Comparison of ENCODE assay signal across 8 cellular contexts in the genomic region with DNA sequence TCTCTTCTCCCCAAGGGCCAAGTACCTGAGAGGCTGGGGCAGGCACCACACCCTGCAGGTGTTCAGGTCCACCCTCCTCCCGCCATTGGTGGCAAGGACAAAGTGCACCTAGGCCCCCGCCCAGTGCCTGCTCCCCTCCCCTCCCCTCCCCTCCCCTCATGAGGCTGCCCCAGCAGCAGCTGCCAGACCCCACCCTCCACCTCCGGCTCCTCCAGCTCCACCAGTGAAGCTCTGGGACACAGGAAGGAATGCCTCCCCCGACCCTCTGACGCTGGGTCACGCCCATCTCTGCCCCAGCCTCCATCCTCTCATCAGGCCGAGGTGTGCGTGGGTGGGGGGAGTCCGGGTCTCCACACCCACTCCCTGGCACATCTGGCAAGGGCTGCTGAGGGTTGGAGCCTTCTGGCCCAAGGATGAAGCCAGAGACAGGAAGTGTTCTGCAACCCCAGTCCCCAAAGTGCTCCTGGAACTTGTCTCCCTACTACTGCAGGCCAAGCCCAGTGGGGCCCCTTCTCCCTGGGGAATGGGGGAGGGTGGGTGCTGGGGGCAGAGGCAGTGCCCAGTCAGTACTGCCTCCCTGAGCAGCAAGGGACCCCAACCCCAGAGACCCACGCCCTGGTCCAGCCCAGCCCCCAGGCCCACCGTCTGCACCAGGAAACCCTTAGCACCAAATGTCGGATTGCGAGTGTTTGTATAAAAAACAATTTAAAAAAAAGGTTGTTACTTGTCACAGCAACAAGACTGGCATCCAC. TPM values are rescaled to one million over a fixed set of nuclear protein-coding genes. Genes with fewer than 3 reads are reported as not detected.
DNase-seq lines count a peak whose midpoint lies in the region; ATAC-seq, FAIRE-seq and TF ChIP-seq lines count a peak whose summit lies in the region.

No MANE protein-coding gene starts in this region.

- H3K36me3 Mint-ChIP-seq in naive thymus-derived CD4-positive, alpha-beta T cell = peaks cover 0 to 10% (median 0%) of the 10 kb centered on the region in 5 donors

- H3K27ac Mint-ChIP-seq in naive thymus-derived CD4-positive, alpha-beta T cell = peak overlapping the region in 6 of 9 donors; percentile 28 to 86 (median 71)

- H3K36me3 ChIP-seq in DOHH2 (ENCODE audit: control insufficient read depth, low read length) (peaks cover 24% of the 10 kb centered on the region), GM12878 (ENCODE audit: control insufficient read depth in 2 of 2, insufficient read depth in 2 of 2, low read length in 1 of 2) (peaks cover 0 to 4% of the 10 kb centered on the region in 2 experiments; a peak in 2 of 4 replicates)
- H3K36me3 ChIP-seq in naive thymus-derived CD4-positive, alpha-beta T cell (ENCODE audit: control insufficient read depth in 2 of 3, insufficient read depth in 3 of 3, low read length in 3 of 3) = peaks cover 0 to 48% (median 0%) of the 10 kb centered on the region in 3 experiments

- CTCF ChIA-PET in GM12878 (lab: Yijun Ruan, JAX) = interaction anchor here (0.7 to 1.8 kb wide), 3 partner anchors 15 to 99 kb away, joined by 3 to 12 read pairs (median 4); no protein-coding TSS in a partner anchor
- CTCF ChIA-PET in naive thymus-derived CD4-positive, alpha-beta T cell (lab: Charles Lee) = interaction anchor here (0.5 to 2.3 kb wide), 2 partner anchors 16 to 86 kb away, joined by 3 to 8 read pairs; no protein-coding TSS in a partner anchor

- 22% methylated on average over 12 of the region's 13 CpGs for WGBS in GM12878 (ENCODE audit: insufficient coverage, insufficient replicate concordance, low lambda C conversion rate, missing lambda C conversion rate)

- RAD21 ChIA-PET in GM12878 (lab: Charles Lee; ENCODE audit: unreplicated experiment) = interaction anchor here (0.6 to 2.2 kb wide), 6 partner anchors 16 to 105 kb away, joined by 3 to 10 read pairs (median 6); partner anchors contain the start of genes PRPF6 and TCEA2

- no TSS peak for BruUV-seq in GM12878 (replicated peaks; lab: Mats Ljungman, UMichigan)

- H3K4me1 ChIP-seq in DOHH2 (ENCODE audit: control insufficient read depth, low read length) (peaks cover 32% of the 10 kb centered on the region), GM12878 (ENCODE audit: control insufficient read depth, insufficient read depth, low read length) (peaks cover 7% of the 10 kb centered on the region)
- H3K4me1 ChIP-seq in naive thymus-derived CD4-positive, alpha-beta T cell (ENCODE audit: control insufficient read depth in 2 of 2, insufficient read depth in 2 of 2, low read length in 2 of 2) = peaks cover 18 to 26% of the 10 kb centered on the region in 2 donors

- SMC1A ChIA-PET in GM12878 (lab: Charles Lee; ENCODE audit: uncharacterized antibody, unreplicated experiment) = no interaction called here

- DNase-seq in NCI-H2196 treated with DMSO at 0.1 percent for 48 hours (lab: John Stamatoyannopoulos, UW; ENCODE audit: unreplicated experiment) = peak; percentile 85
- DNase-seq in GM12878 (ENCODE audit: low read depth, low spot score) = no peak
- peak in 1 of 9 donors; percentile 70 for DNase-seq in naive thymus-derived CD4-positive, alpha-beta T cell
- DNase-seq in GM19238 (ENCODE audit: insufficient read length, low spot score) = no peak
- DNase-seq in NAMALWA (ENCODE audit: low spot score) = no peak

- H3K9me2 ChIP-seq in DOHH2 (replicated peaks; ENCODE audit: control insufficient read depth, low read length) = no peaks in the 10 kb centered on the region

- TF ChIP-seq EP300 in GM12878 (IDR thresholded peaks at IDR 0.05; ENCODE audit: borderline replicate concordance in 1 of 2, control insufficient read depth in 1 of 2, low read depth in 2 of 2, low read length in 2 of 2) = no peak

- no peaks in the 10 kb centered on the region for H3K27me3 Mint-ChIP-seq in naive thymus-derived CD4-positive, alpha-beta T cell

- H3K27me3 ChIP-seq in DOHH2 (ENCODE audit: control insufficient read depth, low read length) = no peaks in the 10 kb centered on the region
- no peaks in the 10 kb centered on the region for H3K27me3 ChIP-seq in GM12878 (replicated peaks in 1 of 2; ENCODE audit: control insufficient read depth in 2 of 2, insufficient read depth in 2 of 2, low read length in 1 of 2)
- H3K27me3 ChIP-seq in naive thymus-derived CD4-positive, alpha-beta T cell (ENCODE audit: control insufficient read depth in 2 of 2, insufficient read depth in 2 of 2, low read length in 2 of 2) = no peaks in the 10 kb centered on the region

- H3K27ac ChIP-seq in DOHH2 (ENCODE audit: low read depth, low read length) = peak overlapping the region; percentile 46
- peak overlapping the region; percentile 72 for H3K27ac ChIP-seq in GM12878 (ENCODE audit: control insufficient read depth, insufficient read depth)
- H3K27ac ChIP-seq in naive thymus-derived CD4-positive, alpha-beta T cell (ENCODE audit: low read depth, low read length) = peak overlapping the region; percentile 70

- H3K9me3 Mint-ChIP-seq in naive thymus-derived CD4-positive, alpha-beta T cell = peaks cover 0 to 2% (median 0%) of the 10 kb centered on the region in 11 donors

- intact Hi-C loops in GM12878 (cut with micrococcal nuclease; ENCODE audit: unreplicated experiment) = loop anchor here (2.0 to 5.0 kb wide), 3 partner anchors 15 to 251 kb away; partner anchors contain the start of gene ARFRP1
- intact Hi-C loops in naive thymus-derived CD4-positive, alpha-beta T cell (cut with micrococcal nuclease) = loop anchor here (1.0 to 5.0 kb wide), 9 partner anchors 11 to 741 kb away; partner anchors contain the start of genes YTHDF1 (in 2 of the 2), ARFRP1 (in 1 of the 2), C20orf204 (in 1 of the 2) and GMEB2 (in 1 of the 2)

- H3K4me2 ChIP-seq in DOHH2 (ENCODE audit: low read length) = peak overlapping the region; percentile 76
- peak overlapping the region; percentile 86 for H3K4me2 ChIP-seq in GM12878 (ENCODE audit: control insufficient read depth, insufficient read depth)

- peak overlapping the region; percentile 72 for H3K4me3 ChIP-seq in DOHH2 (ENCODE audit: low read length)
- no peak overlapping the region; the same call in 1 of the 2 replicates for H3K4me3 ChIP-seq in GM12878
- H3K4me3 ChIP-seq in naive thymus-derived CD4-positive, alpha-beta T cell (ENCODE audit: low read length) = no peak overlapping the region

- H3K4me3 Mint-ChIP-seq in naive thymus-derived CD4-positive, alpha-beta T cell = peak overlapping the region in 5 of 10 donors; percentile 22 to 87 (median 85)

- H3F3A ChIP-seq in DOHH2 (ENCODE audit: control insufficient read depth, insufficient read depth) = 0 out of 2 replicates have a peak, but pooled peaks cover 3% of the 10 kb centered on the region

- H3K79me2 ChIP-seq in DOHH2 (ENCODE audit: control insufficient read depth, low read length) (peaks cover 33% of the 10 kb centered on the region), GM12878 (ENCODE audit: control insufficient read depth, insufficient read depth, low read length) (peaks cover 24% of the 10 kb centered on the region)

- peak overlapping the region; percentile 58 for H2AFZ ChIP-seq in GM12878 (ENCODE audit: control insufficient read depth, low read depth, low read length)

- no peak for TF ChIP-seq POLR2A in GM12878 (IDR thresholded peaks at IDR 0.05; ENCODE audit: low read depth, low read length)

- in situ Hi-C loops in GM12878 (cut with MboI) = no loop called here

- POLR2A ChIA-PET in GM12878 (lab: Charles Lee) = interaction anchor here (1.7 to 2.4 kb wide), 2 partner anchors 11 to 23 kb away, joined by 5 to 11 read pairs; partner anchors contain the start of gene PRPF6
- POLR2A ChIA-PET in naive thymus-derived CD4-positive, alpha-beta T cell (lab: Charles Lee) = interaction anchor here (1.1 to 2.7 kb wide), 5 partner anchors 10 to 105 kb away, joined by 4 to 21 read pairs (median 12); partner anchors contain the start of genes SAMD10, TCEA2 and TPD52L2

- no peak for TF ChIP-seq CTCF in DOHH2 (IDR thresholded peaks at IDR 0.05; ENCODE audit: low read depth, low read length, poor library complexity, severe bottlenecking)
- TF ChIP-seq CTCF in GM12878 (IDR thresholded peaks at IDR 0.05 in 2 of 3, conservative IDR thresholded peaks at IDR 0.05 in 1 of 3; ENCODE audit: control insufficient read depth in 2 of 3, extremely low read depth in 1 of 3, insufficient read depth in 1 of 3, low read depth in 3 of 3, low read length in 3 of 3) = no peak

- no peak for TF ChIP-seq RAD21 in GM12878 (IDR thresholded peaks at IDR 0.05; ENCODE audit: insufficient read depth, low read depth, low read length)

- H3K9ac ChIP-seq in GM12878 (ENCODE audit: control insufficient read depth, insufficient read depth, low read length) = no peak overlapping the region

- FAIRE-seq in GM12878 (lab: Jason Lieb, UNC) = no peak

- H4K20me1 ChIP-seq in DOHH2 (ENCODE audit: control insufficient read depth, insufficient read depth, low read depth, low read length) (peaks cover 11% of the 10 kb centered on the region; the same call in 1 of the 2 replicates), GM12878 (ENCODE audit: control insufficient read depth, insufficient read depth) (no peaks in the 10 kb centered on the region)

- ATAC-seq in GM12878 = no peak
- ATAC-seq in naive thymus-derived CD4-positive, alpha-beta T cell = no peak
- no peak for ATAC-seq in GM18909 (IDR thresholded peaks at IDR 0.05; ENCODE audit: poor library complexity, unreplicated experiment)
- ATAC-seq in GM19035 (IDR thresholded peaks at IDR 0.05; ENCODE audit: unreplicated experiment) = no peak

- H3K4me1 Mint-ChIP-seq in naive thymus-derived CD4-positive, alpha-beta T cell = peaks cover 19 to 32% (median 27%) of the 10 kb centered on the region in 7 donors

- H3K9me3 ChIP-seq in DOHH2 (ENCODE audit: control insufficient read depth, insufficient read depth, low read length) (no peaks in the 10 kb centered on the region), GM12878 (replicated peaks; ENCODE audit: control insufficient read depth, insufficient read depth, low read length) (no peaks in the 10 kb centered on the region)
- H3K9me3 ChIP-seq in naive thymus-derived CD4-positive, alpha-beta T cell (ENCODE audit: control insufficient read depth in 2 of 3, low read length in 3 of 3) = no peaks in the 10 kb centered on the region

RNA-seq across cellular contexts. Expression of gene UCKL1, which starts 1.6 kb away (rescaled TPM):
- total RNA-seq in GM12878 (2013; cell fraction: nucleolus; rRNA removed) = 58.9 and 62.6 TPM in 2 replicates
- 17.5 and 23.6 TPM in 2 replicates for total RNA-seq in GM12878 (2014; rRNA removed)
- 11.0 and 13.2 TPM in 2 replicates for total RNA-seq in GM12878 (2014; rRNA removed; fragmentation: Illumina TruSeq; extraction: Trizol)
- total RNA-seq in GM12878 (2021) = 30.0 and 36.3 TPM in 2 replicates
- 10.2 TPM for polyA plus RNA-seq in GM12878 (2011; ENCODE audit: low read depth)
- 10.9 and 26.0 TPM in 2 replicates for polyA plus RNA-seq in GM12878 (2011; rRNA removed)
- 34.7 and 54.2 TPM in 2 replicates for polyA plus RNA-seq in GM12878 (2011; cell fraction: cytosol; rRNA removed)
- polyA plus RNA-seq in GM12878 (2011; cell fraction: nucleus; rRNA removed) = 190 and 213 TPM in 2 replicates
- 22.7 and 27.4 TPM in 2 replicates for polyA plus RNA-seq in GM12878 (2012)
- 5.6 and 13.4 TPM in 2 replicates for polyA plus RNA-seq in GM12878 (2014; fragmentation: Illumina TruSeq; extraction: Trizol)
- polyA plus RNA-seq in GM12878 (2014; fragmentation: Nextera tagmentation; extraction: Ambion mirVana) = 1 to 10 TPM; 2.4 to 7.9 TPM
- polyA plus RNA-seq in GM12878 (2014; rRNA removed) = 34.4 and 42.5 TPM in 2 replicates
- 10 to 100 TPM; 27.9 to 30.8 TPM for polyA plus RNA-seq in GM12878 (2016; fragmentation: Nextera tagmentation; extraction: Ambion mirVana)
- polyA minus RNA-seq in GM12878 (2011; rRNA and poly(A)+ RNA removed) = 21.1 and 31.2 TPM in 2 replicates
- 9.9 and 11.3 TPM in 2 replicates for polyA minus RNA-seq in GM12878 (2011; cell fraction: cytosol; rRNA and poly(A)+ RNA removed)
- polyA minus RNA-seq in GM12878 (2011; cell fraction: nucleus; rRNA and poly(A)+ RNA removed) = 26.1 and 40.2 TPM in 2 replicates
- total RNA-seq in naive thymus-derived CD4-positive, alpha-beta T cell = 10 to 100 TPM; 42.0 to 49.0 (median 46.6) TPM
- polyA plus RNA-seq in naive thymus-derived CD4-positive, alpha-beta T cell = 10 to 100 TPM; 20.5 to 33.0 TPM

RNA-seq across cellular contexts. Expression of gene ZNF512B, which starts 11.9 kb away (rescaled TPM):
- 16.9 and 19.5 TPM in 2 replicates for total RNA-seq in GM12878 (2013; cell fraction: nucleolus; rRNA removed)
- total RNA-seq in GM12878 (2014; rRNA removed) (11.2 and 12.1 TPM in 2 replicates), GM12878 (2014; rRNA removed; fragmentation: Illumina TruSeq; extraction: Trizol) (5.2 and 5.6 TPM in 2 replicates), GM12878 (2021) (21.2 and 23.9 TPM in 2 replicates)
- polyA plus RNA-seq in GM12878 (2011; ENCODE audit: low read depth) = 4.3 TPM
- polyA plus RNA-seq in GM12878 (2011; rRNA removed) (1.8 and 2.8 TPM in 2 replicates), GM12878 (2014; fragmentation: Illumina TruSeq; extraction: Trizol) (2.0 and 5.1 TPM in 2 replicates), GM12878 (2014; fragmentation: Nextera tagmentation; extraction: Ambion mirVana) (under 1 TPM; 0.06 to 0.09 TPM), GM12878 (2014; rRNA removed) (12.2 and 15.2 TPM in 2 replicates), GM12878 (2016; fragmentation: Nextera tagmentation; extraction: Ambion mirVana) (1 to 10 TPM; 1.1 to 1.6 TPM)
- polyA plus RNA-seq in GM12878 (2011; cell fraction: cytosol; rRNA removed) = 4.7 and 6.6 TPM in 2 replicates
- polyA plus RNA-seq in GM12878 (2011; cell fraction: nucleus; rRNA removed) = 39.6 and 50.7 TPM in 2 replicates
- 11.0 and 14.2 TPM in 2 replicates for polyA plus RNA-seq in GM12878 (2012)
- polyA minus RNA-seq in GM12878 (2011; rRNA and poly(A)+ RNA removed) = 1.8 and 4.2 TPM in 2 replicates
- polyA minus RNA-seq in GM12878 (2011; cell fraction: cytosol; rRNA and poly(A)+ RNA removed) = 2.4 and 2.7 TPM in 2 replicates
- 4.0 and 6.9 TPM in 2 replicates for polyA minus RNA-seq in GM12878 (2011; cell fraction: nucleus; rRNA and poly(A)+ RNA removed)
- total RNA-seq in naive thymus-derived CD4-positive, alpha-beta T cell = 10 to 100 TPM; 17.7 to 29.8 (median 26.3) TPM
- 1 to 10 TPM; 1.1 to 2.4 TPM for polyA plus RNA-seq in naive thymus-derived CD4-positive, alpha-beta T cell

RNA-seq across cellular contexts. Expression of gene SAMD10, which starts 21.6 kb away (rescaled TPM):
- 118 and 125 TPM in 2 replicates for total RNA-seq in GM12878 (2013; cell fraction: nucleolus; rRNA removed)
- total RNA-seq in GM12878 (2014; rRNA removed) = 20.2 and 23.9 TPM in 2 replicates
- 7.3 and 9.1 TPM in 2 replicates for total RNA-seq in GM12878 (2014; rRNA removed; fragmentation: Illumina TruSeq; extraction: Trizol)
- total RNA-seq in GM12878 (2021) = 42.1 and 42.7 TPM in 2 replicates
- polyA plus RNA-seq in GM12878 (2011; ENCODE audit: low read depth) = 26.5 TPM
- polyA plus RNA-seq in GM12878 (2011; rRNA removed) = 14.1 and 28.4 TPM in 2 replicates
- 45.8 and 64.7 TPM in 2 replicates for polyA plus RNA-seq in GM12878 (2011; cell fraction: cytosol; rRNA removed)
- polyA plus RNA-seq in GM12878 (2011; cell fraction: nucleus; rRNA removed) = 503 and 608 TPM in 2 replicates
- polyA plus RNA-seq in GM12878 (2012) = 51.9 and 72.0 TPM in 2 replicates
- polyA plus RNA-seq in GM12878 (2014; fragmentation: Illumina TruSeq; extraction: Trizol) = 4.7 and 16.3 TPM in 2 replicates
- 1 to 10 TPM; 1.3 to 3.5 TPM for polyA plus RNA-seq in GM12878 (2014; fragmentation: Nextera tagmentation; extraction: Ambion mirVana)
- 51.4 and 52.0 TPM in 2 replicates for polyA plus RNA-seq in GM12878 (2014; rRNA removed)
- polyA plus RNA-seq in GM12878 (2016; fragmentation: Nextera tagmentation; extraction: Ambion mirVana) = 10 to 100 TPM; 16.1 to 19.5 TPM
- polyA minus RNA-seq in GM12878 (2011; rRNA and poly(A)+ RNA removed) = 4.3 and 15.1 TPM in 2 replicates
- polyA minus RNA-seq in GM12878 (2011; cell fraction: cytosol; rRNA and poly(A)+ RNA removed) = 12.4 and 12.9 TPM in 2 replicates
- 18.6 and 20.6 TPM in 2 replicates for polyA minus RNA-seq in GM12878 (2011; cell fraction: nucleus; rRNA and poly(A)+ RNA removed)
- total RNA-seq in naive thymus-derived CD4-positive, alpha-beta T cell = 10 to 100 TPM; 10.2 to 37.8 (median 22.7) TPM
- 10 to 100 TPM; 11.5 to 14.2 TPM for polyA plus RNA-seq in naive thymus-derived CD4-positive, alpha-beta T cell

RNA-seq across cellular contexts. Expression of gene PRPF6, which starts 23.1 kb away (rescaled TPM):
- 134 and 156 TPM in 2 replicates for total RNA-seq in GM12878 (2013; cell fraction: nucleolus; rRNA removed)
- total RNA-seq in GM12878 (2014; rRNA removed) (57.6 and 62.5 TPM in 2 replicates), GM12878 (2014; rRNA removed; fragmentation: Illumina TruSeq; extraction: Trizol) (66.1 and 72.2 TPM in 2 replicates), GM12878 (2021) (100 and 102 TPM in 2 replicates)
- polyA plus RNA-seq in GM12878 (2011; ENCODE audit: low read depth) = 52.6 TPM
- polyA plus RNA-seq in GM12878 (2011; rRNA removed) (33.4 and 52.7 TPM in 2 replicates), GM12878 (2014; fragmentation: Illumina TruSeq; extraction: Trizol) (53.4 and 73.9 TPM in 2 replicates), GM12878 (2014; fragmentation: Nextera tagmentation; extraction: Ambion mirVana) (10 to 100 TPM in 1 of 2 experiments, 1 to 10 TPM in 1; 5.0 to 10.7 TPM), GM12878 (2014; rRNA removed) (70.4 and 71.9 TPM in 2 replicates), GM12878 (2016; fragmentation: Nextera tagmentation; extraction: Ambion mirVana) (100 to 1,000 TPM in 1 of 2 experiments, 10 to 100 TPM in 1; 97.9 to 102 TPM)
- 56.1 and 59.7 TPM in 2 replicates for polyA plus RNA-seq in GM12878 (2011; cell fraction: cytosol; rRNA removed)
- polyA plus RNA-seq in GM12878 (2011; cell fraction: nucleus; rRNA removed) = 68.3 and 113 TPM in 2 replicates
- 74.7 and 84.6 TPM in 2 replicates for polyA plus RNA-seq in GM12878 (2012)
- polyA minus RNA-seq in GM12878 (2011; rRNA and poly(A)+ RNA removed) = 56.6 and 60.4 TPM in 2 replicates
- polyA minus RNA-seq in GM12878 (2011; cell fraction: cytosol; rRNA and poly(A)+ RNA removed) = 25.3 and 31.2 TPM in 2 replicates
- polyA minus RNA-seq in GM12878 (2011; cell fraction: nucleus; rRNA and poly(A)+ RNA removed) = 22.7 and 36.7 TPM in 2 replicates
- total RNA-seq in naive thymus-derived CD4-positive, alpha-beta T cell = 10 to 100 TPM; 71.2 to 95.8 (median 82.9) TPM
- 100 to 1,000 TPM in 1 of 2 donors, 10 to 100 TPM in 1; 86.9 to 127 TPM for polyA plus RNA-seq in naive thymus-derived CD4-positive, alpha-beta T cell
